2 cellular contexts compared by ENCODE assay signal in the genomic region with DNA sequence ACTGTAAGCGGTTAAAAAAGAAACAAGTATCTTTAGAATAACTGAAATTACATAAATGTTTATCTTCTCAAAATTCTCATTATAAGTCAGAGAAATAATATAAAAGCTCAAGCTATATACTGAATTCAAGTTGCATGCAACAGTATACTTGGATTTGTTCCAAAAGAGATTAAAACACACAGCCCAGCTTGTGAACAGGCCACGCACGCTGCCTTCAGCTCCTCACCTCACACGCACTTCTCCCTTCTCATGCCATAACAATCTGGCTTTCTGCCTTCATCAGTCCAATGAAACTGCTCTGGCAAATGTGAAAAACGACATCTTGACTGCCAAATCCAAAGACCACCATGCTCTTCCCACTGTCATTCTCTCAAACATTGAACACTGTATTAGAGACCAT.
A peak's percentile ranks its signal among the peaks of the same experiment; 100 is the strongest.
TF ChIP-seq lines count a peak whose summit lies in the region.

No MANE protein-coding gene starts in this region.

TF ChIP-seq in SK-N-SH, 30 proteins besides CTCF, POLR2A, EP300 and RAD21:
- no peak for TF ChIP-seq ELF1 (IDR thresholded peaks at IDR 0.05)
- TF ChIP-seq SIN3A (IDR thresholded peaks at IDR 0.05; ENCODE audit: borderline replicate concordance, low read depth, low read length), result no peak
- TF ChIP-seq MXI1 (IDR thresholded peaks at IDR 0.05; ENCODE audit: low read depth, low read length), result peak; percentile 55; the same call in 1 of the 2 replicates

TF ChIP-seq in SK-N-SH treated with all-trans-retinoic acid at 6 μM for 48 hours, 23 proteins besides CTCF, POLR2A, EP300 and RAD21:
- TF ChIP-seq GLIS3 (CRISPR knock-in tag; IDR thresholded peaks at IDR 0.05) (no peak), BACH2 (CRISPR knock-in tag; IDR thresholded peaks at IDR 0.05; ENCODE audit: borderline replicate concordance) (no peak), ZNF70 (CRISPR knock-in tag; IDR thresholded peaks at IDR 0.05) (no peak), ISL1 (CRISPR knock-in tag; IDR thresholded peaks at IDR 0.05) (no peak), TOX (CRISPR knock-in tag; IDR thresholded peaks at IDR 0.05; ENCODE audit: borderline replicate concordance) (no peak), ESRRG (CRISPR knock-in tag; IDR thresholded peaks at IDR 0.05) (no peak), ARNTL (CRISPR knock-in tag; IDR thresholded peaks at IDR 0.05; ENCODE audit: borderline replicate concordance, low read depth) (no peak), CSDC2 (CRISPR knock-in tag; IDR thresholded peaks at IDR 0.05) (no peak), ZC3H10 (CRISPR knock-in tag; IDR thresholded peaks at IDR 0.05) (no peak)
- TF ChIP-seq, protein P1, sequence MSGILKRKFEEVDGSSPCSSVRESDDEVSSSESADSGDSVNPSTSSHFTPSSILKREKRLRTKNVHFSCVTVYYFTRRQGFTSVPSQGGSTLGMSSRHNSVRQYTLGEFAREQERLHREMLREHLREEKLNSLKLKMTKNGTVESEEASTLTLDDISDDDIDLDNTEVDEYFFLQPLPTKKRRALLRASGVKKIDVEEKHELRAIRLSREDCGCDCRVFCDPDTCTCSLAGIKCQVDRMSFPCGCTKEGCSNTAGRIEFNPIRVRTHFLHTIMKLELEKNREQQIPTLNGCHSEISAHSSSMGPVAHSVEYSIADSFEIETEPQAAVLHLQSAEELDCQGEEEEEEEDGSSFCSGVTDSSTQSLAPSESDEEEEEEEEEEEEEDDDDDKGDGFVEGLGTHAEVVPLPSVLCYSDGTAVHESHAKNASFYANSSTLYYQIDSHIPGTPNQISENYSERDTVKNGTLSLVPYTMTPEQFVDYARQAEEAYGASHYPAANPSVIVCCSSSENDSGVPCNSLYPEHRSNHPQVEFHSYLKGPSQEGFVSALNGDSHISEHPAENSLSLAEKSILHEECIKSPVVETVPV (CRISPR knock-in tag; IDR thresholded peaks at IDR 0.05), result no peak
